Comparison of ENCODE assay signal across 18 cellular contexts in genomic region chr4:158771776-158772175, GRCh38. TPM values are rescaled to one million over a fixed set of nuclear protein-coding genes. Genes with fewer than 3 reads are reported as not detected.
DNase-seq lines count a peak whose midpoint lies in the region; ATAC-seq, FAIRE-seq and TF ChIP-seq lines count a peak whose summit lies in the region.
"Had no signal": no experiment of that assay in that cellular context is flagged by ENCODE, and none has a peak within 500 bp of the region (broad histone marks: within the 10 kb centered on the region; RNA-seq: fewer than 3 reads in every experiment).

No MANE protein-coding gene starts in this region.

- ATAC-seq in HepG2 (no peak), right lobe of liver (no peak)

- in situ Hi-C loops in HepG2 (cut with HindIII; ENCODE audit: extremely low pct_ligation_motif_present, low pct_unique_long_range_greater_than_20kb): no loop called here

- no peak for TF ChIP-seq CTCF in HepG2 (CRISPR knock-in tag; IDR thresholded peaks at IDR 0.05)
- no peak for TF ChIP-seq CTCF in right lobe of liver (IDR thresholded peaks at IDR 0.05)
- TF ChIP-seq CTCF in esophagus squamous epithelium (IDR thresholded peaks at IDR 0.05): no peak
- TF ChIP-seq CTCF in parathyroid adenoma (IDR thresholded peaks at IDR 0.05): no peak
- no peak for TF ChIP-seq CTCF in vagina (IDR thresholded peaks at IDR 0.05)
- TF ChIP-seq CTCF in tibial nerve (IDR thresholded peaks at IDR 0.05): no peak

- TF ChIP-seq EP300 in HepG2 (IDR thresholded peaks at IDR 0.05; ENCODE audit: low read depth in 2 of 2, low read length in 2 of 2): no peak
- no peak for TF ChIP-seq EP300 in HepG2 (CRISPR knock-in tag; IDR thresholded peaks at IDR 0.05; ENCODE audit: borderline replicate concordance)
- no peak for TF ChIP-seq EP300 in tibial nerve (IDR thresholded peaks at IDR 0.05)

- no peak overlapping the region for H3K9ac ChIP-seq in HepG2 (ENCODE audit: insufficient read depth, low read depth, low read length)
- no peak overlapping the region for H3K9ac ChIP-seq in parathyroid adenoma
- H3K9ac ChIP-seq: SK-N-SH had no signal

- H3K4me3 ChIP-seq in HepG2 (replicated peaks in 1 of 3; ENCODE audit: insufficient read depth in 1 of 3, low read depth in 2 of 3, low read length in 3 of 3) (peak overlapping the region in 1 of 3 experiments; percentile 99; a peak in 3 of 6 replicates), right lobe of liver (no peak overlapping the region), esophagus squamous epithelium (peak overlapping the region in 1 of 4 donors; percentile 5), parathyroid adenoma (ENCODE audit: low read depth, low read length) (no peak overlapping the region), vagina (no peak overlapping the region), tibial nerve (no peak overlapping the region)

- H2AFZ ChIP-seq in HepG2 (ENCODE audit: low read length): no peak overlapping the region
- H2AFZ ChIP-seq in parathyroid adenoma: no peak overlapping the region

- no peak for FAIRE-seq in HepG2 (lab: Jason Lieb, UNC)
- FAIRE-seq: endometrium, islet of Langerhans, TTC549 had no signal

- no TSS peak for BruUV-seq in HepG2 (replicated peaks; lab: Mats Ljungman, UMichigan)

- H3K4me2 ChIP-seq in HepG2 (ENCODE audit: low read depth, low read length) (peak overlapping the region; percentile 85), parathyroid adenoma (ENCODE audit: low read length) (no peak overlapping the region)
- H3K4me2 ChIP-seq: SK-N-SH had no signal

- DNase-seq in HepG2 (ENCODE audit: low spot score) (no peak), right lobe of liver (no peak), esophagus squamous epithelium (lab: John Stamatoyannopoulos, UW) (no peak), vagina (ENCODE audit: extremely low spot score in 2 of 2) (no peak), NCI-H1105 treated with DMSO at 0.1 percent for 48 hours (lab: John Stamatoyannopoulos, UW) (no peak), tibial nerve (ENCODE audit: low spot score in 2 of 2) (no peak), DMS53 treated with DMSO at 0.1 percent for 48 hours (lab: John Stamatoyannopoulos, UW; ENCODE audit: unreplicated experiment) (no peak)
- DNase-seq: activated CD4-positive, alpha-beta memory T cell treated with anti-CD3 and anti-CD28 coated beads, Interleukin-2, amount 10 ng/mL, durations not matched to agents 7 days and 5 days; activated gamma-delta T cell; Caco-2; GDM1; NCI-H187; NCI-H510A; SK-N-SH had no signal

- WGBS in HepG2 (ENCODE audit: low lambda C conversion rate): 82% methylated on average over 2 of the region's 2 CpGs
- 24% methylated on average over 2 of the region's 2 CpGs for WGBS in right lobe of liver (ENCODE audit: insufficient coverage, low coverage, low lambda C conversion rate, missing lambda C conversion rate)
- 61 to 76% methylated on average over 2 of the region's 2 CpGs for WGBS in esophagus squamous epithelium, 2 donors
- WGBS in tibial nerve, 2 donors: 44 to 53% methylated on average over 2 of the region's 2 CpGs

- CTCF ChIA-PET in HepG2 (lab: Yijun Ruan, JAX; ENCODE audit: low intra/inter-chr PET ratio, low total read pairs): no interaction called here

- no peak overlapping the region for H3K27ac ChIP-seq in HepG2 (ENCODE audit: extremely low read length, insufficient read depth, low read length)
- no peak overlapping the region for H3K27ac ChIP-seq in right lobe of liver
- peak overlapping the region in 3 of 4 donors; percentile 12 to 43 (median 38) for H3K27ac ChIP-seq in esophagus squamous epithelium
- H3K27ac ChIP-seq in parathyroid adenoma: peak overlapping the region; percentile 47
- peak overlapping the region; percentile 10 for H3K27ac ChIP-seq in vagina
- H3K27ac ChIP-seq in tibial nerve: peak overlapping the region in 2 of 4 donors; percentile 71 to 97

- TF ChIP-seq POLR2A in HepG2 (IDR thresholded peaks at IDR 0.05; ENCODE audit: insufficient read depth in 1 of 2, low read depth in 2 of 2, low read length in 2 of 2) (no peak), right lobe of liver (IDR thresholded peaks at IDR 0.05) (no peak), esophagus squamous epithelium (IDR thresholded peaks at IDR 0.05) (no peak), vagina (IDR thresholded peaks at IDR 0.05) (no peak), tibial nerve (IDR thresholded peaks at IDR 0.05) (no peak)

- POLR2A ChIA-PET in HepG2 (lab: Yijun Ruan, JAX): interaction anchor here (0.8 kb wide), 1 partner anchor 11 kb away, joined by 3 read pairs; no protein-coding TSS in a partner anchor

- H3K4me1 ChIP-seq in HepG2 (ENCODE audit: insufficient read depth, low read length) (peaks cover 78% of the 10 kb centered on the region), right lobe of liver (peaks cover 0 to 25% (median 0%) of the 10 kb centered on the region in 4 donors), esophagus squamous epithelium (peaks cover 3 to 73% (median 20%) of the 10 kb centered on the region in 3 donors), parathyroid adenoma (no peaks in the 10 kb centered on the region), vagina (peaks cover 62% of the 10 kb centered on the region), tibial nerve (peaks cover 0 to 85% (median 39%) of the 10 kb centered on the region in 4 donors)

- H3K36me3 ChIP-seq in HepG2 (replicated peaks in 1 of 2; ENCODE audit: control insufficient read depth in 1 of 2, insufficient read depth in 2 of 2, low read length in 2 of 2) (no peaks in the 10 kb centered on the region), right lobe of liver (no peaks in the 10 kb centered on the region), esophagus squamous epithelium (no peaks in the 10 kb centered on the region), parathyroid adenoma (ENCODE audit: control insufficient read depth, insufficient read depth, low read length) (no peaks in the 10 kb centered on the region), vagina (no peaks in the 10 kb centered on the region), tibial nerve (no peaks in the 10 kb centered on the region)

- intact Hi-C loops in HepG2 (cut with micrococcal nuclease; ENCODE audit: unreplicated experiment): no loop called here
- intact Hi-C loops in right lobe of liver (cut with DNase I): no loop called here
- intact Hi-C loops in esophagus squamous epithelium (cut with DNase I): no loop called here
- intact Hi-C loops in vagina (cut with DNase I): loop anchor here (5.0 kb wide), 1 partner anchor 36 kb away; no protein-coding TSS in a partner anchor

- no peaks in the 10 kb centered on the region; a peak in 1 of 5 replicates for H3K27me3 ChIP-seq in HepG2 (ENCODE audit: control insufficient read depth in 1 of 2, insufficient read depth in 2 of 2, low read length in 2 of 2)
- no peaks in the 10 kb centered on the region for H3K27me3 ChIP-seq in right lobe of liver
- H3K27me3 ChIP-seq in esophagus squamous epithelium: no peaks in the 10 kb centered on the region
- H3K27me3 ChIP-seq in parathyroid adenoma (ENCODE audit: control insufficient read depth, insufficient read depth, low read length): no peaks in the 10 kb centered on the region
- H3K27me3 ChIP-seq in vagina: no peaks in the 10 kb centered on the region
- H3K27me3 ChIP-seq in tibial nerve: no peaks in the 10 kb centered on the region

- H3K79me2 ChIP-seq in HepG2 (ENCODE audit: insufficient read depth, low read length): peaks cover 75% of the 10 kb centered on the region
- peaks cover 4% of the 10 kb centered on the region for H3K79me2 ChIP-seq in parathyroid adenoma

- TF ChIP-seq RAD21 in HepG2 (CRISPR knock-in tag; IDR thresholded peaks at IDR 0.05): no peak

- H4K20me1 ChIP-seq in HepG2 (ENCODE audit: insufficient read depth, low read length): peaks cover 4% of the 10 kb centered on the region

- H3K9me3 ChIP-seq in HepG2 (ENCODE audit: low read length): no peaks in the 10 kb centered on the region
- H3K9me3 ChIP-seq in right lobe of liver: no peaks in the 10 kb centered on the region
- H3K9me3 ChIP-seq in esophagus squamous epithelium: no peaks in the 10 kb centered on the region
- no peaks in the 10 kb centered on the region for H3K9me3 ChIP-seq in parathyroid adenoma (ENCODE audit: control insufficient read depth, low read length)
- H3K9me3 ChIP-seq in vagina: no peaks in the 10 kb centered on the region
- no peaks in the 10 kb centered on the region for H3K9me3 ChIP-seq in tibial nerve
- H3K9me3 ChIP-seq: Caco-2, SK-N-SH had no signal

RNA-seq across cellular contexts. Expression of gene FNIP2, which starts 3.0 kb away (rescaled TPM):
- total RNA-seq in HepG2 (2016; rRNA removed; fragmentation: Illumina TruSeq; extraction: Trizol) (15.5 and 21.8 TPM in 2 replicates), right lobe of liver (10 to 100 TPM; 34.2 to 67.4 (median 37.8) TPM), esophagus squamous epithelium (10 to 100 TPM in 3 of 4 donors, 1 to 10 TPM in 1; 6.0 to 28.8 (median 12.4) TPM), vagina (25.3 TPM), tibial nerve (10 to 100 TPM; 61.5 to 74.3 (median 69.3) TPM)
- 3.0 and 4.9 TPM in 2 replicates for total RNA-seq in HepG2 (2016; cell fraction: cytosol; rRNA removed; fragmentation: Illumina TruSeq; extraction: Trizol; ENCODE audit: low read depth)
- 14.7 and 18.4 TPM in 2 replicates for total RNA-seq in HepG2 (2016; cell fraction: insoluble cytoplasmic fraction; rRNA removed; fragmentation: Illumina TruSeq; extraction: Trizol)
- 10.4 and 11.2 TPM in 2 replicates for total RNA-seq in HepG2 (2016; cell fraction: membrane; rRNA removed; fragmentation: Illumina TruSeq; extraction: Trizol)
- 22.6 and 22.8 TPM in 2 replicates for total RNA-seq in HepG2 (2016; cell fraction: nucleus; rRNA removed; fragmentation: Illumina TruSeq; extraction: Trizol)
- polyA plus RNA-seq in HepG2 (2011; rRNA removed): 21.0 and 24.0 TPM in 2 replicates
- 15.3 and 25.0 TPM in 2 replicates for polyA plus RNA-seq in HepG2 (2011; cell fraction: cytosol; rRNA removed)
- polyA plus RNA-seq in HepG2 (2011; cell fraction: nucleus; rRNA removed): 13.4 and 17.1 TPM in 2 replicates
- polyA plus RNA-seq in HepG2 (2012): 38.7 and 42.8 TPM in 2 replicates
- 0.37 and 0.41 TPM in 2 replicates for polyA plus RNA-seq in HepG2 (2016; cell fraction: cytosol; fragmentation: Illumina TruSeq; extraction: Trizol; ENCODE audit: low read depth)
- polyA plus RNA-seq in HepG2 (2016; cell fraction: insoluble cytoplasmic fraction; fragmentation: Illumina TruSeq; extraction: Trizol; ENCODE audit: low read depth): 12.9 and 13.3 TPM in 2 replicates
- 2.1 TPM in 2 replicates for polyA plus RNA-seq in HepG2 (2016; cell fraction: membrane; fragmentation: Illumina TruSeq; extraction: Trizol; ENCODE audit: low read depth)
- polyA plus RNA-seq in HepG2 (2016; cell fraction: nucleus; fragmentation: Illumina TruSeq; extraction: Trizol; ENCODE audit: insufficient read depth, low read depth): 11.3 and 12.9 TPM in 2 replicates
- polyA minus RNA-seq in HepG2 (2011; rRNA and poly(A)+ RNA removed; ENCODE audit: low replicate concordance): 1.8 and 45.2 TPM in 2 replicates
- polyA minus RNA-seq in HepG2 (2011; cell fraction: cytosol; rRNA and poly(A)+ RNA removed): 33.4 and 50.0 TPM in 2 replicates
- polyA minus RNA-seq in HepG2 (2011; cell fraction: nucleus; rRNA and poly(A)+ RNA removed): 74.3 and 82.9 TPM in 2 replicates

RNA-seq across cellular contexts. Expression of gene PPID, which starts 48.6 kb away (rescaled TPM):
- total RNA-seq in HepG2 (2016; rRNA removed; fragmentation: Illumina TruSeq; extraction: Trizol): 63.4 and 73.3 TPM in 2 replicates
- total RNA-seq in HepG2 (2016; cell fraction: cytosol; rRNA removed; fragmentation: Illumina TruSeq; extraction: Trizol; ENCODE audit: low read depth): 10.1 and 10.4 TPM in 2 replicates
- 59.6 and 76.4 TPM in 2 replicates for total RNA-seq in HepG2 (2016; cell fraction: insoluble cytoplasmic fraction; rRNA removed; fragmentation: Illumina TruSeq; extraction: Trizol)
- 22.4 and 23.0 TPM in 2 replicates for total RNA-seq in HepG2 (2016; cell fraction: membrane; rRNA removed; fragmentation: Illumina TruSeq; extraction: Trizol)
- 24.7 and 25.4 TPM in 2 replicates for total RNA-seq in HepG2 (2016; cell fraction: nucleus; rRNA removed; fragmentation: Illumina TruSeq; extraction: Trizol)
- 14.1 and 15.4 TPM in 2 replicates for polyA plus RNA-seq in HepG2 (2011; rRNA removed)
- 10.2 and 11.5 TPM in 2 replicates for polyA plus RNA-seq in HepG2 (2011; cell fraction: cytosol; rRNA removed)
- 10.6 and 15.9 TPM in 2 replicates for polyA plus RNA-seq in HepG2 (2011; cell fraction: nucleus; rRNA removed)
- polyA plus RNA-seq in HepG2 (2012): 34.3 and 39.6 TPM in 2 replicates
- polyA plus RNA-seq in HepG2 (2016; cell fraction: cytosol; fragmentation: Illumina TruSeq; extraction: Trizol; ENCODE audit: low read depth): 8.0 TPM in 2 replicates
- polyA plus RNA-seq in HepG2 (2016; cell fraction: insoluble cytoplasmic fraction; fragmentation: Illumina TruSeq; extraction: Trizol; ENCODE audit: low read depth): 92.0 and 102 TPM in 2 replicates
- polyA plus RNA-seq in HepG2 (2016; cell fraction: membrane; fragmentation: Illumina TruSeq; extraction: Trizol; ENCODE audit: low read depth): 15.5 and 16.2 TPM in 2 replicates
- 55.4 and 64.1 TPM in 2 replicates for polyA plus RNA-seq in HepG2 (2016; cell fraction: nucleus; fragmentation: Illumina TruSeq; extraction: Trizol; ENCODE audit: insufficient read depth, low read depth)
- polyA minus RNA-seq in HepG2 (2011; rRNA and poly(A)+ RNA removed; ENCODE audit: low replicate concordance): 1.6 and 2.3 TPM in 2 replicates
- 6.8 and 9.3 TPM in 2 replicates for polyA minus RNA-seq in HepG2 (2011; cell fraction: cytosol; rRNA and poly(A)+ RNA removed)
- polyA minus RNA-seq in HepG2 (2011; cell fraction: nucleus; rRNA and poly(A)+ RNA removed): 11.7 and 14.8 TPM in 2 replicates
- 10 to 100 TPM; 12.6 to 31.4 (median 18.5) TPM for total RNA-seq in right lobe of liver
- total RNA-seq in esophagus squamous epithelium: 10 to 100 TPM; 14.1 to 24.8 (median 21.5) TPM
- 15.0 TPM for total RNA-seq in vagina
- total RNA-seq in tibial nerve: 10 to 100 TPM; 12.0 to 21.1 (median 16.1) TPM

Comparison
In these comparisons a context has a peak if more than half of its experiments do, and no peak if none do; other contexts are left out.
1. H3K27ac ChIP-seq: peak in esophagus squamous epithelium (3 of 4), parathyroid adenoma (single experiment) and vagina (single experiment); none in HepG2 (single experiment) and right lobe of liver (0 of 3).